ENCODE assay signal across 21 cellular contexts in the genomic region with DNA sequence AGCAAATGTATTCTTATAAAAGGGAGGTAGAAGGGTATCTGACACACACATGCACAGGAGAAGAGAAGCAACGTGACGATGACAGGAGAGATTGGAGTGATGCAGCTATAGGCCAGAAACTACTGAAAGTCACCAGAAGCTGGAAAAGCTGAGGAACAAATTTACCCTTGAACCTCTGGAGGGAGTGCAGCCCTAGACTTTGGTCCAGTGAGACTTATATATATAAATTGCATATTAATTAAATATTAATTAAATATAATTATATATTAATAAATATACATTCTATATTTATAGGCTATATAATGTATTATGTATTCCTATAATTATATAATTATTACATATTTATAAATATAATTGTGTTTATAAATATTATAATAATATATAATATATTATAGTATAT.
"Had no signal": no experiment of that assay in that cellular context is flagged by ENCODE, and none has a peak within 500 bp of the region (broad histone marks: within the 10 kb centered on the region; RNA-seq: fewer than 3 reads in every experiment).

No MANE protein-coding gene starts in this region.

- H3K4me3 Mint-ChIP-seq: dendritic cell treated with granulocyte-macrophage colony-stimulating factor and Interleukin-4, amounts not matched to agents 40 ng/mL and 50 ng/mL, for 4 days; effector memory CD8-positive, alpha-beta T cell; endodermal cell had no signal

- H3K4me1 Mint-ChIP-seq: endodermal cell had no signal

- ATAC-seq: effector memory CD8-positive, alpha-beta T cell; esophagus mucosa; foreskin keratinocyte; gastrocnemius medialis; gastroesophageal sphincter; heart left ventricle; heart right ventricle had no signal

- DNase-seq: colonic mucosa; cortex of kidney; dermis blood vessel endothelial cell; dorsolateral prefrontal cortex; effector CD4-positive, alpha-beta T cell; effector CD8-positive, alpha-beta T cell; effector memory CD4-positive, alpha-beta T cell; effector memory CD8-positive, alpha-beta T cell; endodermal cell; erythroblast; esophagus squamous epithelium; foreskin fibroblast; foreskin keratinocyte; foreskin melanocyte; gastrocnemius medialis; glutamatergic neuron; heart left ventricle; heart right ventricle had no signal

- H3K27me3 Mint-ChIP-seq: dendritic cell treated with granulocyte-macrophage colony-stimulating factor and Interleukin-4, amounts not matched to agents 40 ng/mL and 50 ng/mL, for 4 days had no signal

- H3K27ac Mint-ChIP-seq: dendritic cell treated with granulocyte-macrophage colony-stimulating factor and Interleukin-4, amounts not matched to agents 40 ng/mL and 50 ng/mL, for 4 days; effector memory CD8-positive, alpha-beta T cell; endodermal cell had no signal
